In the genomic region with DNA sequence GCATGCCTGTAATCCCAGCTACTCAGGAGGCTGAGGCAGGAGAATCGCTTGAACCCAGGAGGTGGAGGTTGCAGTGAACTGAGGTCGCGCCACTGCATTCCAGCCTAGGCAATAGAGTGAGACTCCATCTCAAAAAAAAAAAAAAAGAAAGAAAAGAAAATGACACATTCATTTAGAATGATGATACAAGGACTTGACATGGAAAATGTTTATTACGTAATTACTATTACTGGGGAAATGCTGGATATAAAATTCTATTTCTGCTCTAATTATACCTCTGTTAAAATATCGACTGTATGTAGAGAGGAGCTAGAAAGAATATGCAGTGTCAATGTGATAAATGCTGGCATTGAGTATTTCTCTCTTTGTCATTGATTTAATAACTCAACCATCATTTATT, we compare ENCODE assay signal across 8 cellular contexts.
"Had no signal": no experiment of that assay in that cellular context is flagged by ENCODE, and none has a peak within 500 bp of the region (broad histone marks: within the 10 kb centered on the region; RNA-seq: fewer than 3 reads in every experiment).

No MANE protein-coding gene starts in this region.

- ATAC-seq: GM12878 had no signal

- DNase-seq: GDM1, GF-D8 had no signal

- FAIRE-seq: G401.6, GM12878, GM12891, GM12892, GM18507, GM19239 had no signal

- H3K4me3 ChIP-seq: GM12878 had no signal
